1 cellular context compared by ENCODE assay signal in the genomic region with DNA sequence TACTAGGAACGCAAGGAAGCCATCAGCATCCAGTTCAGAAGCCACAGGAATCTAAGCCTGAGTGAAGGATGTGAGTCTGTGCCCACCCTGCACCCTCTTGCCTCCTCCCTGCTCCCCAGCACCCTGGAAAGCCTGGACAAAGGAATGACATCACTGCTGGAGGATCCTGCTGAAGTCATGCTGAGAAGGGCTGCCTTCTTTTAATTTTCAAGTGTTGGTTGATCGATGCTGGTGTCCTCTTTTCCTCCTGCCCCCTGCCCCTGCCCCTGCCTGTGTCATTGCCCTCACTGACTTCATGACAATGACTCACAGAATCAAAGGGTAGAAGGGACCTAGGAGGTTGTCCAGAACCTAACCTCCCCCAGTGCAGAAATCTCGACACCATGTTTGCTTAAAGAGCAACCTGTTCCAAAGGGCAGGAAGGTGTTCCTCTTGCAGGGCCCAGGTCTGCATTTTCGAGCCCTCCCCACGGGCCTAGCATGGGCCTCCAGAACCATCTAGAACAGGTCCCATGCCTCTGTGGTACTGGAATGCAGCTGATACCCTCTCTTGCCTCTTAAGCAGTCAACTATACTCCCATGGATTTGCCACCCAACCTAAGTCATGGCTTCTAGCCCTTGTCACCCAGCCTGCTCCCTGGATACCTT.
TF ChIP-seq lines count a peak whose summit lies in the region.

No MANE protein-coding gene starts in this region.

TF ChIP-seq in HepG2, 621 proteins besides CTCF, POLR2A, EP300 and RAD21 (continues in another document):
- TF ChIP-seq, protein P1, sequence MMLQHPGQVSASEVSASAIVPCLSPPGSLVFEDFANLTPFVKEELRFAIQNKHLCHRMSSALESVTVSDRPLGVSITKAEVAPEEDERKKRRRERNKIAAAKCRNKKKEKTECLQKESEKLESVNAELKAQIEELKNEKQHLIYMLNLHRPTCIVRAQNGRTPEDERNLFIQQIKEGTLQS (CRISPR knock-in tag; IDR thresholded peaks at IDR 0.05), result peak; percentile 72; the same call in 1 of the 2 replicates
- TF ChIP-seq, protein P2, sequence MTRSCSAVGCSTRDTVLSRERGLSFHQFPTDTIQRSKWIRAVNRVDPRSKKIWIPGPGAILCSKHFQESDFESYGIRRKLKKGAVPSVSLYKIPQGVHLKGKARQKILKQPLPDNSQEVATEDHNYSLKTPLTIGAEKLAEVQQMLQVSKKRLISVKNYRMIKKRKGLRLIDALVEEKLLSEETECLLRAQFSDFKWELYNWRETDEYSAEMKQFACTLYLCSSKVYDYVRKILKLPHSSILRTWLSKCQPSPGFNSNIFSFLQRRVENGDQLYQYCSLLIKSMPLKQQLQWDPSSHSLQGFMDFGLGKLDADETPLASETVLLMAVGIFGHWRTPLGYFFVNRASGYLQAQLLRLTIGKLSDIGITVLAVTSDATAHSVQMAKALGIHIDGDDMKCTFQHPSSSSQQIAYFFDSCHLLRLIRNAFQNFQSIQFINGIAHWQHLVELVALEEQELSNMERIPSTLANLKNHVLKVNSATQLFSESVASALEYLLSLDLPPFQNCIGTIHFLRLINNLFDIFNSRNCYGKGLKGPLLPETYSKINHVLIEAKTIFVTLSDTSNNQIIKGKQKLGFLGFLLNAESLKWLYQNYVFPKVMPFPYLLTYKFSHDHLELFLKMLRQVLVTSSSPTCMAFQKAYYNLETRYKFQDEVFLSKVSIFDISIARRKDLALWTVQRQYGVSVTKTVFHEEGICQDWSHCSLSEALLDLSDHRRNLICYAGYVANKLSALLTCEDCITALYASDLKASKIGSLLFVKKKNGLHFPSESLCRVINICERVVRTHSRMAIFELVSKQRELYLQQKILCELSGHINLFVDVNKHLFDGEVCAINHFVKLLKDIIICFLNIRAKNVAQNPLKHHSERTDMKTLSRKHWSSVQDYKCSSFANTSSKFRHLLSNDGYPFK (CRISPR knock-in tag; IDR thresholded peaks at IDR 0.05; ENCODE audit: borderline replicate concordance), result no peak
- TF ChIP-seq SIX1 (CRISPR knock-in tag; IDR thresholded peaks at IDR 0.05; ENCODE audit: borderline replicate concordance) (no peak), JUN (CRISPR knock-in tag; IDR thresholded peaks at IDR 0.05) (0 out of 2 replicates have a peak, but pooled peaks have one; percentile 44), ZNF598 (CRISPR knock-in tag; IDR thresholded peaks at IDR 0.05; ENCODE audit: borderline replicate concordance) (no peak), FOXK2 (IDR thresholded peaks at IDR 0.05) (no peak), ZNF772 (CRISPR knock-in tag; IDR thresholded peaks at IDR 0.05) (no peak), TBX2 (CRISPR knock-in tag; IDR thresholded peaks at IDR 0.05; ENCODE audit: borderline replicate concordance) (0 out of 2 replicates have a peak, but pooled peaks have one; percentile 33), RBFOX2 (IDR thresholded peaks at IDR 0.05; ENCODE audit: low read depth, low read length) (peak; percentile 43), FOXA3 (CRISPR knock-in tag; IDR thresholded peaks at IDR 0.05) (peak; percentile 82), HIVEP1 (CRISPR knock-in tag; IDR thresholded peaks at IDR 0.05) (0 out of 2 replicates have a peak, but pooled peaks have one; percentile 31), MAFG (CRISPR knock-in tag; IDR thresholded peaks at IDR 0.05) (no peak), MEF2D (CRISPR knock-in tag; IDR thresholded peaks at IDR 0.05) (peak; percentile 83), MED1 (CRISPR knock-in tag; IDR thresholded peaks at IDR 0.05) (peak; percentile 61), MAZ (IDR thresholded peaks at IDR 0.05; ENCODE audit: borderline replicate concordance, low read depth, low read length) (0 out of 2 replicates have a peak, but pooled peaks have one; percentile 19), MAZ (CRISPR knock-in tag; IDR thresholded peaks at IDR 0.05; ENCODE audit: low read depth) (no peak; the same call in 1 of the 2 replicates), ZFX (CRISPR knock-in tag; IDR thresholded peaks at IDR 0.05; ENCODE audit: low read depth) (peak; percentile 50; the same call in 1 of the 2 replicates), HOXD1 (CRISPR knock-in tag; IDR thresholded peaks at IDR 0.05) (no peak), NR2F6 (IDR thresholded peaks at IDR 0.05) (peak; percentile 75), NR2F6 (CRISPR knock-in tag; IDR thresholded peaks at IDR 0.05) (peak; percentile 56; the same call in 1 of the 2 replicates), CHD2 (IDR thresholded peaks at IDR 0.05; ENCODE audit: low read depth, low read length) (0 out of 2 replicates have a peak, but pooled peaks have one; percentile 11), SP5 (CRISPR knock-in tag; IDR thresholded peaks at IDR 0.05; ENCODE audit: borderline replicate concordance, low read depth) (no peak; the same call in 1 of the 2 replicates), ZNF556 (CRISPR knock-in tag; IDR thresholded peaks at IDR 0.05; ENCODE audit: borderline replicate concordance) (no peak), KAT2B (IDR thresholded peaks at IDR 0.05; ENCODE audit: borderline replicate concordance, low read depth, low read length) (no peak; the same call in 1 of the 2 replicates), KDM5A (IDR thresholded peaks at IDR 0.05; ENCODE audit: borderline replicate concordance, low read length) (no peak), ZNF790 (CRISPR knock-in tag; IDR thresholded peaks at IDR 0.05; ENCODE audit: borderline replicate concordance) (no peak), ZNF251 (CRISPR knock-in tag; IDR thresholded peaks at IDR 0.05) (no peak), ZNF484 (CRISPR knock-in tag; IDR thresholded peaks at IDR 0.05; ENCODE audit: borderline replicate concordance, low read depth) (no peak)
- TF ChIP-seq, protein P3, sequence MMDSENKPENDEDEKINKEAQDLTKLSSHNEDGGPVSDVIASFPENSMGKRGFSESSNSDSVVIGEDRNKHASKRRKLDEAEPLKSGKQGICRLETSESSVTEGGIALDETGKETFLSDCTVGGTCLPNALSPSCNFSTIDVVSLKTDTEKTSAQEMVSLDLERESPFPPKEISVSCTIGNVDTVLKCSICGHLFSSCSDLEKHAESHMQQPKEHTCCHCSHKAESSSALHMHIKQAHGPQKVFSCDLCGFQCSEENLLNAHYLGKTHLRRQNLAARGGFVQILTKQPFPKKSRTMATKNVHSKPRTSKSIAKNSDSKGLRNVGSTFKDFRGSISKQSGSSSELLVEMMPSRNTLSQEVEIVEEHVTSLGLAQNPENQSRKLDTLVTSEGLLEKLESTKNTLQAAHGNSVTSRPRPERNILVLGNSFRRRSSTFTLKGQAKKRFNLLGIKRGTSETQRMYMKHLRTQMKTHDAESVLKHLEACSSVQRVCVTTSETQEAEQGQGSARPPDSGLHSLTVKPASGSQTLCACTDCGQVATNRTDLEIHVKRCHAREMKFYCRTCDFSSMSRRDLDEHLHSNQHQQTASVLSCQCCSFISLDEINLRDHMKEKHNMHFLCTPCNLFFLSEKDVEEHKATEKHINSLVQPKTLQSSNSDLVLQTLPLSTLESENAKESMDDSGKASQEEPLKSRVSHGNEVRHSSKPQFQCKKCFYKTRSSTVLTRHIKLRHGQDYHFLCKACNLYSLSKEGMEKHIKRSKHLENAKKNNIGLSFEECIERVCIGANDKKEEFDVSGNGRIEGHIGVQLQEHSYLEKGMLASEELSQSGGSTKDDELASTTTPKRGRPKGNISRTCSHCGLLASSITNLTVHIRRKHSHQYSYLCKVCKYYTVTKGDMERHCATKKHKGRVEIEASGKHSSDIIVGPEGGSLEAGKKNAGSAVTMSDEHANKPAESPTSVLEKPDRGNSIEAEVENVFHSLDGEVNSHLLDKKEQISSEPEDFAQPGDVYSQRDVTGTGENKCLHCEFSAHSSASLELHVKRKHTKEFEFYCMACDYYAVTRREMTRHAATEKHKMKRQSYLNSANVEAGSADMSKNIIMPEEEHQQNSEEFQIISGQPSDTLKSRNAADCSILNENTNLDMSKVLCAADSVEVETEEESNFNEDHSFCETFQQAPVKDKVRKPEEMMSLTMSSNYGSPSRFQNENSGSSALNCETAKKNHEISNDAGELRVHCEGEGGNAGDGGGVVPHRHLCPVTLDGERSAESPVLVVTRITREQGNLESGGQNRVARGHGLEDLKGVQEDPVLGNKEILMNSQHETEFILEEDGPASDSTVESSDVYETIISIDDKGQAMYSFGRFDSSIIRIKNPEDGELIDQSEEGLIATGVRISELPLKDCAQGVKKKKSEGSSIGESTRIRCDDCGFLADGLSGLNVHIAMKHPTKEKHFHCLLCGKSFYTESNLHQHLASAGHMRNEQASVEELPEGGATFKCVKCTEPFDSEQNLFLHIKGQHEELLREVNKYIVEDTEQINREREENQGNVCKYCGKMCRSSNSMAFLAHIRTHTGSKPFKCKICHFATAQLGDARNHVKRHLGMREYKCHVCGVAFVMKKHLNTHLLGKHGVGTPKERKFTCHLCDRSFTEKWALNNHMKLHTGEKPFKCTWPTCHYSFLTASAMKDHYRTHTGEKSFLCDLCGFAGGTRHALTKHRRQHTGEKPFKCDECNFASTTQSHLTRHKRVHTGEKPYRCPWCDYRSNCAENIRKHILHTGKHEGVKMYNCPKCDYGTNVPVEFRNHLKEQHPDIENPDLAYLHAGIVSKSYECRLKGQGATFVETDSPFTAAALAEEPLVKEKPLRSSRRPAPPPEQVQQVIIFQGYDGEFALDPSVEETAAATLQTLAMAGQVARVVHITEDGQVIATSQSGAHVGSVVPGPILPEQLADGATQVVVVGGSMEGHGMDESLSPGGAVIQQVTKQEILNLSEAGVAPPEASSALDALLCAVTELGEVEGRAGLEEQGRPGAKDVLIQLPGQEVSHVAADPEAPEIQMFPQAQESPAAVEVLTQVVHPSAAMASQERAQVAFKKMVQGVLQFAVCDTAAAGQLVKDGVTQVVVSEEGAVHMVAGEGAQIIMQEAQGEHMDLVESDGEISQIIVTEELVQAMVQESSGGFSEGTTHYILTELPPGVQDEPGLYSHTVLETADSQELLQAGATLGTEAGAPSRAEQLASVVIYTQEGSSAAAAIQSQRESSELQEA (CRISPR knock-in tag; IDR thresholded peaks at IDR 0.05; ENCODE audit: not compliant biosample characterization), result no peak
- TF ChIP-seq, protein P4, sequence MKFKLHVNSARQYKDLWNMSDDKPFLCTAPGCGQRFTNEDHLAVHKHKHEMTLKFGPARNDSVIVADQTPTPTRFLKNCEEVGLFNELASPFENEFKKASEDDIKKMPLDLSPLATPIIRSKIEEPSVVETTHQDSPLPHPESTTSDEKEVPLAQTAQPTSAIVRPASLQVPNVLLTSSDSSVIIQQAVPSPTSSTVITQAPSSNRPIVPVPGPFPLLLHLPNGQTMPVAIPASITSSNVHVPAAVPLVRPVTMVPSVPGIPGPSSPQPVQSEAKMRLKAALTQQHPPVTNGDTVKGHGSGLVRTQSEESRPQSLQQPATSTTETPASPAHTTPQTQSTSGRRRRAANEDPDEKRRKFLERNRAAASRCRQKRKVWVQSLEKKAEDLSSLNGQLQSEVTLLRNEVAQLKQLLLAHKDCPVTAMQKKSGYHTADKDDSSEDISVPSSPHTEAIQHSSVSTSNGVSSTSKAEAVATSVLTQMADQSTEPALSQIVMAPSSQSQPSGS (CRISPR knock-in tag; IDR thresholded peaks at IDR 0.05), result no peak
- TF ChIP-seq, protein P5, sequence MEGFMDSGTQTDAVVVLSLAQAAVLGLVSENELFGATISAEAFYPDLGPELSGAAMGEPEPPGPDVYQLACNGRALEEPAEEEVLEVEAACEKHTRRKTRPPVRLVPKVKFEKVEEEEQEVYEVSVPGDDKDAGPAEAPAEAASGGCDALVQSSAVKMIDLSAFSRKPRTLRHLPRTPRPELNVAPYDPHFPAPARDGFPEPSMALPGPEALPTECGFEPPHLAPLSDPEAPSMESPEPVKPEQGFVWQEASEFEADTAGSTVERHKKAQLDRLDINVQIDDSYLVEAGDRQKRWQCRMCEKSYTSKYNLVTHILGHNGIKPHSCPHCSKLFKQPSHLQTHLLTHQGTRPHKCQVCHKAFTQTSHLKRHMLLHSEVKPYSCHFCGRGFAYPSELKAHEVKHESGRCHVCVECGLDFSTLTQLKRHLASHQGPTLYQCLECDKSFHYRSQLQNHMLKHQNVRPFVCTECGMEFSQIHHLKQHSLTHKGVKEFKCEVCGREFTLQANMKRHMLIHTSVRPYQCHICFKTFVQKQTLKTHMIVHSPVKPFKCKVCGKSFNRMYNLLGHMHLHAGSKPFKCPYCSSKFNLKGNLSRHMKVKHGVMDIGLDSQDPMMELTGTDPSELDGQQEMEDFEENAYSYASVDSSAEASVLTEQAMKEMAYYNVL (CRISPR knock-in tag; IDR thresholded peaks at IDR 0.05; ENCODE audit: borderline replicate concordance), result no peak; the same call in 1 of the 2 replicates
- TF ChIP-seq, protein P6, sequence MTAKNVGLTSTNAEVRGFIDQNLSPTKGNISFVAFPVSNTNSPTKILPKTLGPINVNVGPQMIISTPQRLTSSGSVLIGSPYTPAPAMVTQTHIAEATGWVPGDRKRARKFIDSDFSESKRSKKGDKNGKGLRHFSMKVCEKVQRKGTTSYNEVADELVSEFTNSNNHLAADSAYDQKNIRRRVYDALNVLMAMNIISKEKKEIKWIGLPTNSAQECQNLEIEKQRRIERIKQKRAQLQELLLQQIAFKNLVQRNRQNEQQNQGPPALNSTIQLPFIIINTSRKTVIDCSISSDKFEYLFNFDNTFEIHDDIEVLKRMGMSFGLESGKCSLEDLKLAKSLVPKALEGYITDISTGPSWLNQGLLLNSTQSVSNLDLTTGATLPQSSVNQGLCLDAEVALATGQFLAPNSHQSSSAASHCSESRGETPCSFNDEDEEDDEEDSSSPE (CRISPR knock-in tag; IDR thresholded peaks at IDR 0.05), result 0 out of 2 replicates have a peak, but pooled peaks have one; percentile 38
- TF ChIP-seq, protein P7, sequence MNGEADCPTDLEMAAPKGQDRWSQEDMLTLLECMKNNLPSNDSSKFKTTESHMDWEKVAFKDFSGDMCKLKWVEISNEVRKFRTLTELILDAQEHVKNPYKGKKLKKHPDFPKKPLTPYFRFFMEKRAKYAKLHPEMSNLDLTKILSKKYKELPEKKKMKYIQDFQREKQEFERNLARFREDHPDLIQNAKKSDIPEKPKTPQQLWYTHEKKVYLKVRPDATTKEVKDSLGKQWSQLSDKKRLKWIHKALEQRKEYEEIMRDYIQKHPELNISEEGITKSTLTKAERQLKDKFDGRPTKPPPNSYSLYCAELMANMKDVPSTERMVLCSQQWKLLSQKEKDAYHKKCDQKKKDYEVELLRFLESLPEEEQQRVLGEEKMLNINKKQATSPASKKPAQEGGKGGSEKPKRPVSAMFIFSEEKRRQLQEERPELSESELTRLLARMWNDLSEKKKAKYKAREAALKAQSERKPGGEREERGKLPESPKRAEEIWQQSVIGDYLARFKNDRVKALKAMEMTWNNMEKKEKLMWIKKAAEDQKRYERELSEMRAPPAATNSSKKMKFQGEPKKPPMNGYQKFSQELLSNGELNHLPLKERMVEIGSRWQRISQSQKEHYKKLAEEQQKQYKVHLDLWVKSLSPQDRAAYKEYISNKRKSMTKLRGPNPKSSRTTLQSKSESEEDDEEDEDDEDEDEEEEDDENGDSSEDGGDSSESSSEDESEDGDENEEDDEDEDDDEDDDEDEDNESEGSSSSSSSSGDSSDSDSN (CRISPR knock-in tag; IDR thresholded peaks at IDR 0.05), result no peak
- TF ChIP-seq, protein P8, sequence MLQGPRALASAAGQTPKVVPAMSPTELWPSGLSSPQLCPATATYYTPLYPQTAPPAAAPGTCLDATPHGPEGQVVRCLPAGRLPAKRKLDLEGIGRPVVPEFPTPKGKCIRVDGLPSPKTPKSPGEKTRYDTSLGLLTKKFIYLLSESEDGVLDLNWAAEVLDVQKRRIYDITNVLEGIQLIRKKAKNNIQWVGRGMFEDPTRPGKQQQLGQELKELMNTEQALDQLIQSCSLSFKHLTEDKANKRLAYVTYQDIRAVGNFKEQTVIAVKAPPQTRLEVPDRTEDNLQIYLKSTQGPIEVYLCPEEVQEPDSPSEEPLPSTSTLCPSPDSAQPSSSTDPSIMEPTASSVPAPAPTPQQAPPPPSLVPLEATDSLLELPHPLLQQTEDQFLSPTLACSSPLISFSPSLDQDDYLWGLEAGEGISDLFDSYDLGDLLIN (CRISPR knock-in tag; IDR thresholded peaks at IDR 0.05; ENCODE audit: borderline replicate concordance), result no peak
